ENCODE assay signal across 17 cellular contexts in genomic region chr1:45488978-45489377, GRCh38. TPM values are rescaled to one million over a fixed set of nuclear protein-coding genes. Genes with fewer than 3 reads are reported as not detected.
DNase-seq lines count a peak whose midpoint lies in the region; ATAC-seq, FAIRE-seq and TF ChIP-seq lines count a peak whose summit lies in the region.
"Had no signal": no experiment of that assay in that cellular context is flagged by ENCODE, and none has a peak within 500 bp of the region (broad histone marks: within the 10 kb centered on the region; RNA-seq: fewer than 3 reads in every experiment).

No MANE protein-coding gene starts in this region.

- no peaks in the 10 kb centered on the region for H3K27me3 Mint-ChIP-seq in activated T-cell treated with anti-CD3 and anti-CD28 coated beads, Interleukin-2, amount 50 U/mL, for 24 hours

- TF ChIP-seq EP300 in GM12878 (IDR thresholded peaks at IDR 0.05; ENCODE audit: borderline replicate concordance in 1 of 2, control insufficient read depth in 1 of 2, low read depth in 2 of 2, low read length in 2 of 2), result no peak

- H3K36me3 Mint-ChIP-seq in activated T-cell treated with anti-CD3 and anti-CD28 coated beads, Interleukin-2, amount 50 U/mL, for 24 hours (ENCODE audit: low read depth), result no peaks in the 10 kb centered on the region

- no peak overlapping the region for H4K91ac ChIP-seq in mesenchymal stem cell (ENCODE audit: low read length)

- peaks cover 9% of the 10 kb centered on the region for H3K4me1 Mint-ChIP-seq in activated T-cell treated with anti-CD3 and anti-CD28 coated beads, Interleukin-2, amount 50 U/mL, for 24 hours (ENCODE audit: low read depth)

- no peak for TF ChIP-seq POLR2A in GM12878 (IDR thresholded peaks at IDR 0.05; ENCODE audit: low read depth, low read length)
- no peak for TF ChIP-seq POLR2A in spleen (IDR thresholded peaks at IDR 0.05)

- CTCF ChIA-PET in GM12878 (lab: Yijun Ruan, JAX), result interaction anchor here (0.7 to 11.9 kb wide), 9 partner anchors 10 to 774 kb away, joined by 3 to 508 read pairs (median 3); partner anchors contain the start of genes MUTYH and TOE1

- H3K4me2 ChIP-seq in KMS-11 (peak overlapping the region; percentile 89), GM12878 (ENCODE audit: control insufficient read depth, insufficient read depth) (peak overlapping the region; percentile 90), mesenchymal stem cell (ENCODE audit: low read length, poor library complexity, severe bottlenecking) (no peak overlapping the region)

- H3K27me3 ChIP-seq in KMS-11 (ENCODE audit: insufficient read depth, low read depth) (peaks cover 6% of the 10 kb centered on the region; the same call in 1 of the 2 replicates), GM12878 (replicated peaks in 1 of 2; ENCODE audit: control insufficient read depth in 2 of 2, insufficient read depth in 2 of 2, low read length in 1 of 2) (no peaks in the 10 kb centered on the region), spleen (replicated peaks in 1 of 7) (no peaks in the 10 kb centered on the region), mesenchymal stem cell (ENCODE audit: control insufficient read depth in 1 of 2, insufficient read depth in 1 of 2, low read length in 2 of 2) (peaks cover 0 to 8% of the 10 kb centered on the region in 2 experiments)
- H3K27me3 ChIP-seq: heart right ventricle, ovary had no signal

- SMC1A ChIA-PET in GM12878 (lab: Charles Lee; ENCODE audit: uncharacterized antibody, unreplicated experiment), result interaction anchor here (0.8 to 9.3 kb wide), 9 partner anchors 13 to 476 kb away, joined by 3 to 369 read pairs (median 24); partner anchors contain the start of genes HECTD3, NASP and UROD

- no peaks in the 10 kb centered on the region for H4K20me1 ChIP-seq in KMS-11 (ENCODE audit: insufficient read depth)
- no peaks in the 10 kb centered on the region for H4K20me1 ChIP-seq in GM12878 (ENCODE audit: control insufficient read depth, insufficient read depth)
- H4K20me1 ChIP-seq: BLaER1 had no signal

- H3K79me1 ChIP-seq in mesenchymal stem cell (replicated peaks; ENCODE audit: low read length, poor library complexity, severe bottlenecking), result no peaks in the 10 kb centered on the region

- ATAC-seq in GM12878 (no peak), GM21576 (IDR thresholded peaks at IDR 0.05; ENCODE audit: unreplicated experiment) (no peak)
- ATAC-seq: activated CD8-positive, alpha-beta T cell treated with anti-CD3 and anti-CD28 coated beads, Interleukin-2, amount 10 ng/mL, durations not matched to agents 7 days and 5 days; HCT116; heart right ventricle; mucosa of descending colon had no signal

- no TSS peak for BruUV-seq in GM12878 (replicated peaks; lab: Mats Ljungman, UMichigan)

- no peak overlapping the region for H3K23ac ChIP-seq in mesenchymal stem cell (ENCODE audit: low read length in 2 of 2)

- in situ Hi-C loops in GM12878 (cut with MboI), result no loop called here

- no peak overlapping the region for H2BK120ac ChIP-seq in mesenchymal stem cell (ENCODE audit: low read depth, low read length)

- no peak overlapping the region for H3K14ac ChIP-seq in mesenchymal stem cell (ENCODE audit: low read length in 2 of 2)

- H4K8ac ChIP-seq in mesenchymal stem cell (ENCODE audit: low read length), result no peak overlapping the region

- TF ChIP-seq RAD21 in GM12878 (IDR thresholded peaks at IDR 0.05; ENCODE audit: insufficient read depth, low read depth, low read length), result no peak

- 83% methylated on average over 8 of the region's 8 CpGs for WGBS in GM12878 (ENCODE audit: insufficient coverage, insufficient replicate concordance, low lambda C conversion rate, missing lambda C conversion rate)
- WGBS in spleen, 5 donors, result 80 to 91% (median 83%) methylated on average over 8 of the region's 8 CpGs
- WGBS in mesenchymal stem cell, result 73% methylated on average over 8 of the region's 8 CpGs

- no peaks in the 10 kb centered on the region for H3K9me3 ChIP-seq in GM12878 (replicated peaks; ENCODE audit: control insufficient read depth, insufficient read depth, low read length)
- no peaks in the 10 kb centered on the region for H3K9me3 ChIP-seq in spleen
- no peaks in the 10 kb centered on the region for H3K9me3 ChIP-seq in mesenchymal stem cell (ENCODE audit: control insufficient read depth, low read length)
- H3K9me3 ChIP-seq: BLaER1, heart right ventricle, mucosa of descending colon, ovary had no signal

- no peaks in the 10 kb centered on the region for H3K36me3 ChIP-seq in KMS-11 (ENCODE audit: insufficient read depth)
- H3K36me3 ChIP-seq in GM12878 (ENCODE audit: control insufficient read depth in 2 of 2, insufficient read depth in 2 of 2, low read length in 1 of 2), result no peaks in the 10 kb centered on the region
- H3K36me3 ChIP-seq in spleen, result no peaks in the 10 kb centered on the region
- no peaks in the 10 kb centered on the region for H3K36me3 ChIP-seq in mesenchymal stem cell (ENCODE audit: control insufficient read depth in 1 of 2, insufficient read depth in 2 of 2, low read depth in 1 of 2, low read length in 2 of 2)
- H3K36me3 ChIP-seq: BLaER1, ovary had no signal

- H3K18ac ChIP-seq in mesenchymal stem cell (ENCODE audit: low read depth in 1 of 2, low read length in 2 of 2), result no peak overlapping the region

- no peak for FAIRE-seq in GM12878 (lab: Jason Lieb, UNC)
- FAIRE-seq: small intestine, TTC549 had no signal

- RAD21 ChIA-PET in GM12878 (lab: Charles Lee; ENCODE audit: unreplicated experiment), result interaction anchor here (0.9 to 9.3 kb wide), 9 partner anchors 12 to 477 kb away, joined by 3 to 319 read pairs (median 5); partner anchors contain the start of genes CCDC163, MMACHC, MUTYH and TOE1

- H3K4ac ChIP-seq in mesenchymal stem cell (ENCODE audit: low read depth in 1 of 2, low read length in 2 of 2), result no peak overlapping the region

- H2AFZ ChIP-seq in KMS-11 (ENCODE audit: low read depth) (no peak overlapping the region), GM12878 (ENCODE audit: control insufficient read depth, low read depth, low read length) (no peak overlapping the region), mesenchymal stem cell (ENCODE audit: low read depth, low read length) (no peak overlapping the region)

- peak overlapping the region; percentile 28 for H3K27ac Mint-ChIP-seq in activated T-cell treated with anti-CD3 and anti-CD28 coated beads, Interleukin-2, amount 50 U/mL, for 24 hours
- H3K27ac Mint-ChIP-seq: activated CD8-positive, alpha-beta T cell treated with anti-CD3 and anti-CD28 coated beads, Interleukin-2, amount 10 ng/mL, durations not matched to agents 7 days and 5 days; dendritic cell treated with granulocyte-macrophage colony-stimulating factor and Interleukin-4, amounts not matched to agents 40 ng/mL and 50 ng/mL, for 4 days had no signal

- no peak overlapping the region for H3K4me3 Mint-ChIP-seq in activated T-cell treated with anti-CD3 and anti-CD28 coated beads, Interleukin-2, amount 50 U/mL, for 24 hours
- H3K4me3 Mint-ChIP-seq: activated CD8-positive, alpha-beta T cell treated with anti-CD3 and anti-CD28 coated beads, Interleukin-2, amount 10 ng/mL, durations not matched to agents 7 days and 5 days; dendritic cell treated with granulocyte-macrophage colony-stimulating factor and Interleukin-4, amounts not matched to agents 40 ng/mL and 50 ng/mL, for 4 days had no signal

- no peak overlapping the region for H2BK5ac ChIP-seq in mesenchymal stem cell (ENCODE audit: low read depth, low read length, poor library complexity, severe bottlenecking)

- no peak overlapping the region for H2BK12ac ChIP-seq in mesenchymal stem cell (ENCODE audit: low read length in 2 of 2)

- intact Hi-C loops in GM12878 (cut with micrococcal nuclease; ENCODE audit: unreplicated experiment), result no loop called here
- intact Hi-C loops in spleen (cut with DNase I; ENCODE audit: low total_unique reads), result no loop called here

- POLR2A ChIA-PET in GM12878 (lab: Charles Lee), result interaction anchor here (0.7 to 4.5 kb wide), 5 partner anchors 12 to 438 kb away, joined by 3 to 42 read pairs (median 7); partner anchors contain the start of genes CCDC163 and MMACHC

- H3K9ac ChIP-seq in KMS-11 (no peak overlapping the region), GM12878 (ENCODE audit: control insufficient read depth, insufficient read depth, low read length) (no peak overlapping the region), mesenchymal stem cell (ENCODE audit: low read length) (no peak overlapping the region)
- H3K9ac ChIP-seq: BLaER1 had no signal

- H3K4me3 ChIP-seq in KMS-11 (IDR thresholded peaks at IDR 0.05; ENCODE audit: insufficient read depth, low read depth, low read length), result no peak overlapping the region
- H3K4me3 ChIP-seq in GM12878, result peak overlapping the region; percentile 83; the same call in 1 of the 2 replicates
- no peak overlapping the region for H3K4me3 ChIP-seq in spleen
- H3K4me3 ChIP-seq in mesenchymal stem cell (ENCODE audit: insufficient read depth in 1 of 2, low read depth in 1 of 2, low read length in 2 of 2), result no peak overlapping the region
- H3K4me3 ChIP-seq: BLaER1, mucosa of descending colon had no signal

- no peaks in the 10 kb centered on the region for H3K79me2 ChIP-seq in KMS-11 (ENCODE audit: insufficient read depth, low read depth)
- peaks cover 4% of the 10 kb centered on the region for H3K79me2 ChIP-seq in GM12878 (ENCODE audit: control insufficient read depth, insufficient read depth, low read length)

- H3K4me1 ChIP-seq in KMS-11 (ENCODE audit: low read depth, poor library complexity, severe bottlenecking) (peaks cover 25% of the 10 kb centered on the region), GM12878 (ENCODE audit: control insufficient read depth, insufficient read depth, low read length) (peaks cover 4% of the 10 kb centered on the region; the same call in 1 of the 2 replicates), spleen (peaks cover 6 to 46% (median 22%) of the 10 kb centered on the region in 6 donors), mesenchymal stem cell (ENCODE audit: control insufficient read depth, insufficient read depth, low read depth, low read length) (peaks cover 4% of the 10 kb centered on the region)

- H3K27ac ChIP-seq in KMS-11 (no peak overlapping the region), GM12878 (ENCODE audit: control insufficient read depth, insufficient read depth) (no peak overlapping the region), spleen (no peak overlapping the region), mesenchymal stem cell (ENCODE audit: low read length, poor library complexity, severe bottlenecking) (no peak overlapping the region)
- H3K27ac ChIP-seq: BLaER1, heart right ventricle, ovary had no signal

- TF ChIP-seq CTCF in KMS-11 (conservative IDR thresholded peaks at IDR 0.05; ENCODE audit: low read depth, low read length) (no peak), GM12878 (IDR thresholded peaks at IDR 0.05 in 2 of 3, conservative IDR thresholded peaks at IDR 0.05 in 1 of 3; ENCODE audit: control insufficient read depth in 2 of 3, extremely low read depth in 1 of 3, insufficient read depth in 1 of 3, low read depth in 3 of 3, low read length in 3 of 3) (no peak), spleen (IDR thresholded peaks at IDR 0.05 in 8 of 11, conservative IDR thresholded peaks at IDR 0.05 in 3 of 11) (no peak)

- no peaks in the 10 kb centered on the region for H3K9me3 Mint-ChIP-seq in activated T-cell treated with anti-CD3 and anti-CD28 coated beads, Interleukin-2, amount 50 U/mL, for 24 hours
- H3K9me3 Mint-ChIP-seq: dendritic cell treated with granulocyte-macrophage colony-stimulating factor and Interleukin-4, amounts not matched to agents 40 ng/mL and 50 ng/mL, for 4 days had no signal

- no peak for DNase-seq in activated T-cell treated with anti-CD3 and anti-CD28 coated beads, Interleukin-2, amount 50 U/mL, for 24 hours
- DNase-seq in activated T-cell treated with anti-CD3 and anti-CD28 coated beads for 4 hours (no peak), GM12878 (ENCODE audit: low read depth, low spot score) (no peak), spleen (peak; percentile 34), mesenchymal stem cell (no peak)
- DNase-seq: activated CD8-positive, alpha-beta T cell treated with anti-CD3 and anti-CD28 coated beads, Interleukin-2, amount 10 ng/mL, durations not matched to agents 7 days and 5 days; heart right ventricle; NCI-H146; ovary; small intestine had no signal

- no peak overlapping the region for H2BK15ac ChIP-seq in mesenchymal stem cell (ENCODE audit: low read depth, poor library complexity, severe bottlenecking)

- no peak overlapping the region for H2AK5ac ChIP-seq in mesenchymal stem cell (ENCODE audit: low read length, severe bottlenecking)

RNA-seq across cellular contexts. Expression of gene TESK2, which starts 2.0 kb away (rescaled TPM):
- 16.5 and 21.3 TPM in 2 replicates for total RNA-seq in GM12878 (2013; cell fraction: nucleolus; rRNA removed)
- total RNA-seq in GM12878 (2014; rRNA removed) (5.7 and 6.8 TPM in 2 replicates), GM12878 (2014; rRNA removed; fragmentation: Illumina TruSeq; extraction: Trizol) (4.4 and 4.7 TPM in 2 replicates), GM12878 (2021) (6.2 and 7.1 TPM in 2 replicates), spleen (10 to 100 TPM in 3 of 7 donors, 1 to 10 TPM in 4; 7.3 to 11.5 (median 9.5) TPM)
- 7.6 TPM for polyA plus RNA-seq in GM12878 (2011; ENCODE audit: low read depth)
- polyA plus RNA-seq in GM12878 (2011; rRNA removed) (8.3 and 10.0 TPM in 2 replicates), GM12878 (2014; fragmentation: Illumina TruSeq; extraction: Trizol) (6.7 and 7.5 TPM in 2 replicates), GM12878 (2014; fragmentation: Nextera tagmentation; extraction: Ambion mirVana) (1 to 10 TPM; 2.2 to 2.5 TPM), GM12878 (2014; rRNA removed) (5.9 and 7.1 TPM in 2 replicates), GM12878 (2016; fragmentation: Nextera tagmentation; extraction: Ambion mirVana) (1 to 10 TPM; 3.6 to 3.9 TPM), spleen (1 to 10 TPM; 3.2 to 5.7 (median 5.1) TPM)
- 7.9 and 9.5 TPM in 2 replicates for polyA plus RNA-seq in GM12878 (2011; cell fraction: cytosol; rRNA removed)
- 10.4 and 12.5 TPM in 2 replicates for polyA plus RNA-seq in GM12878 (2011; cell fraction: nucleus; rRNA removed)
- polyA plus RNA-seq in GM12878 (2012), result 7.3 and 10.3 TPM in 2 replicates
- polyA minus RNA-seq in GM12878 (2011; rRNA and poly(A)+ RNA removed), result 6.1 and 11.0 TPM in 2 replicates
- 1.4 and 3.2 TPM in 2 replicates for polyA minus RNA-seq in GM12878 (2011; cell fraction: cytosol; rRNA and poly(A)+ RNA removed)
- 3.3 and 3.5 TPM in 2 replicates for polyA minus RNA-seq in GM12878 (2011; cell fraction: nucleus; rRNA and poly(A)+ RNA removed)
- polyA plus RNA-seq in mesenchymal stem cell (2013, experiment 1 of 2), result 4.2 TPM
- polyA plus RNA-seq in mesenchymal stem cell (2013, experiment 2 of 2), result 4.2 TPM

RNA-seq across cellular contexts. Expression of gene CCDC163, which starts 10.9 kb away (rescaled TPM):
- total RNA-seq in GM12878 (2013; cell fraction: nucleolus; rRNA removed), result 2.0 and 2.6 TPM in 2 replicates
- total RNA-seq in GM12878 (2014; rRNA removed), result 2.3 and 3.2 TPM in 2 replicates
- total RNA-seq in GM12878 (2014; rRNA removed; fragmentation: Illumina TruSeq; extraction: Trizol), result 2.0 and 2.1 TPM in 2 replicates
- 2.4 and 2.9 TPM in 2 replicates for total RNA-seq in GM12878 (2021)
- 2.5 TPM for polyA plus RNA-seq in GM12878 (2011; ENCODE audit: low read depth)
- 2.6 and 3.2 TPM in 2 replicates for polyA plus RNA-seq in GM12878 (2011; rRNA removed)
- 5.2 and 6.2 TPM in 2 replicates for polyA plus RNA-seq in GM12878 (2011; cell fraction: cytosol; rRNA removed)
- 3.1 and 4.0 TPM in 2 replicates for polyA plus RNA-seq in GM12878 (2011; cell fraction: nucleus; rRNA removed)
- 3.4 and 4.8 TPM in 2 replicates for polyA plus RNA-seq in GM12878 (2012)
- 2.7 and 3.0 TPM in 2 replicates for polyA plus RNA-seq in GM12878 (2014; fragmentation: Illumina TruSeq; extraction: Trizol)
- polyA plus RNA-seq in GM12878 (2014; fragmentation: Nextera tagmentation; extraction: Ambion mirVana), result 1 to 10 TPM; 1.4 to 2.3 TPM
- polyA plus RNA-seq in GM12878 (2014; rRNA removed), result 3.6 and 5.3 TPM in 2 replicates
- polyA plus RNA-seq in GM12878 (2016; fragmentation: Nextera tagmentation; extraction: Ambion mirVana), result 1 to 10 TPM; 2.3 to 4.0 TPM
- 3.3 and 3.9 TPM in 2 replicates for polyA minus RNA-seq in GM12878 (2011; rRNA and poly(A)+ RNA removed)
- polyA minus RNA-seq in GM12878 (2011; cell fraction: cytosol; rRNA and poly(A)+ RNA removed), result 0.94 and 3.0 TPM in 2 replicates
- polyA minus RNA-seq in GM12878 (2011; cell fraction: nucleus; rRNA and poly(A)+ RNA removed), result 3.5 and 3.9 TPM in 2 replicates
- 1 to 10 TPM; 1.1 to 6.1 (median 3.0) TPM for total RNA-seq in spleen
- polyA plus RNA-seq in spleen, result 1 to 10 TPM in 2 of 3 donors, under 1 TPM in 1; 0.83 to 3.1 (median 2.7) TPM
- 1.6 TPM for polyA plus RNA-seq in mesenchymal stem cell (2013, experiment 1 of 2)
- 1.9 TPM for polyA plus RNA-seq in mesenchymal stem cell (2013, experiment 2 of 2)

RNA-seq across cellular contexts. Expression of gene MMACHC, which starts 11.1 kb away (rescaled TPM):
- 5.3 and 6.3 TPM in 2 replicates for total RNA-seq in GM12878 (2013; cell fraction: nucleolus; rRNA removed)
- total RNA-seq in GM12878 (2014; rRNA removed) (10.8 and 13.6 TPM in 2 replicates), GM12878 (2014; rRNA removed; fragmentation: Illumina TruSeq; extraction: Trizol) (7.3 and 7.6 TPM in 2 replicates), GM12878 (2021) (14.2 and 14.8 TPM in 2 replicates), spleen (1 to 10 TPM; 1.2 to 5.8 (median 4.7) TPM)
- polyA plus RNA-seq in GM12878 (2011; ENCODE audit: low read depth), result 1.5 TPM
- polyA plus RNA-seq in GM12878 (2011; rRNA removed) (5.6 and 6.8 TPM in 2 replicates), GM12878 (2014; fragmentation: Illumina TruSeq; extraction: Trizol) (8.1 and 11.7 TPM in 2 replicates), GM12878 (2014; fragmentation: Nextera tagmentation; extraction: Ambion mirVana) (1 to 10 TPM; 4.6 to 5.7 TPM), GM12878 (2014; rRNA removed) (9.4 and 9.8 TPM in 2 replicates), GM12878 (2016; fragmentation: Nextera tagmentation; extraction: Ambion mirVana) (10 to 100 TPM in 1 of 2 experiments, 1 to 10 TPM in 1; 10.0 to 12.3 TPM), spleen (1 to 10 TPM in 2 of 3 donors, under 1 TPM in 1; 0.65 to 1.9 (median 1.0) TPM)
- polyA plus RNA-seq in GM12878 (2011; cell fraction: cytosol; rRNA removed), result 10.3 and 10.8 TPM in 2 replicates
- 5.8 and 6.5 TPM in 2 replicates for polyA plus RNA-seq in GM12878 (2011; cell fraction: nucleus; rRNA removed)
- 5.1 and 5.9 TPM in 2 replicates for polyA plus RNA-seq in GM12878 (2012)
- polyA minus RNA-seq in GM12878 (2011; rRNA and poly(A)+ RNA removed), result 12.1 and 19.3 TPM in 2 replicates
- 4.7 and 5.9 TPM in 2 replicates for polyA minus RNA-seq in GM12878 (2011; cell fraction: cytosol; rRNA and poly(A)+ RNA removed)
- polyA minus RNA-seq in GM12878 (2011; cell fraction: nucleus; rRNA and poly(A)+ RNA removed), result 3.0 and 5.8 TPM in 2 replicates
- polyA plus RNA-seq in mesenchymal stem cell (2013, experiment 1 of 2), result 4.6 TPM
- polyA plus RNA-seq in mesenchymal stem cell (2013, experiment 2 of 2), result 5.7 TPM

RNA-seq across cellular contexts. Expression of gene PRDX1, which starts 32.7 kb away (rescaled TPM):
- total RNA-seq in GM12878 (2013; cell fraction: nucleolus; rRNA removed), result 28.3 and 29.3 TPM in 2 replicates
- 822 and 988 TPM in 2 replicates for total RNA-seq in GM12878 (2014; rRNA removed)
- total RNA-seq in GM12878 (2014; rRNA removed; fragmentation: Illumina TruSeq; extraction: Trizol), result 779 and 790 TPM in 2 replicates
- total RNA-seq in GM12878 (2021), result 630 and 659 TPM in 2 replicates
- 509 TPM for polyA plus RNA-seq in GM12878 (2011; ENCODE audit: low read depth)
- polyA plus RNA-seq in GM12878 (2011; rRNA removed), result 784 and 883 TPM in 2 replicates
- 460 and 514 TPM in 2 replicates for polyA plus RNA-seq in GM12878 (2011; cell fraction: cytosol; rRNA removed)
- 254 and 281 TPM in 2 replicates for polyA plus RNA-seq in GM12878 (2011; cell fraction: nucleus; rRNA removed)
- 373 and 379 TPM in 2 replicates for polyA plus RNA-seq in GM12878 (2012)
- 752 and 883 TPM in 2 replicates for polyA plus RNA-seq in GM12878 (2014; fragmentation: Illumina TruSeq; extraction: Trizol)
- 1,000 to 10,000 TPM; 1,264 to 1,775 TPM for polyA plus RNA-seq in GM12878 (2014; fragmentation: Nextera tagmentation; extraction: Ambion mirVana)
- 763 and 801 TPM in 2 replicates for polyA plus RNA-seq in GM12878 (2014; rRNA removed)
- 1,000 to 10,000 TPM; 1,223 to 1,315 TPM for polyA plus RNA-seq in GM12878 (2016; fragmentation: Nextera tagmentation; extraction: Ambion mirVana)
- polyA minus RNA-seq in GM12878 (2011; rRNA and poly(A)+ RNA removed), result 315 and 352 TPM in 2 replicates
- polyA minus RNA-seq in GM12878 (2011; cell fraction: cytosol; rRNA and poly(A)+ RNA removed), result 102 and 104 TPM in 2 replicates
- 49.7 and 63.3 TPM in 2 replicates for polyA minus RNA-seq in GM12878 (2011; cell fraction: nucleus; rRNA and poly(A)+ RNA removed)
- 100 to 1,000 TPM; 156 to 265 (median 242) TPM for total RNA-seq in spleen
- 100 to 1,000 TPM; 258 to 457 (median 407) TPM for polyA plus RNA-seq in spleen
- polyA plus RNA-seq in mesenchymal stem cell (2013, experiment 1 of 2), result 543 TPM
- polyA plus RNA-seq in mesenchymal stem cell (2013, experiment 2 of 2), result 562 TPM
